21 cellular contexts compared by ENCODE assay signal in the genomic region with DNA sequence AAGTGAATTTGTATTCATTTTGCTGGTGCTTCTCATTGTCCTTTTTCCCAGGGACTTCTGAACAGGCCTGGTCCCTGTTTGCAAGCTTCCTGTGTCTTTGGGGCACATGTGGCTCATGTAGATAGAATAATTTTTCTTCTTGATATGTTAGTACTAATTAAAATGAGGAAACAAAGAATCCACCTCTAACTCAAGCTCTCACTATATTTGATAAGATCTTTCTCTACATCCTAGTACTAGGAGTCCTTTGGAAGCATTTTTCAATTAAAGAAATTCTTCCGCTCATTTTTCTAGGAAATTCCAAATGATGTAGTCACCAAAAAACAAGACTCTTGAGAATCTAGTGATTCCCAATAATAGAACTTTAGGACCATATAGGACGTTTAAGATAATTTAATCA.
DNase-seq lines count a peak whose midpoint lies in the region; ATAC-seq, FAIRE-seq and TF ChIP-seq lines count a peak whose summit lies in the region.
"Had no signal": no experiment of that assay in that cellular context is flagged by ENCODE, and none has a peak within 500 bp of the region (broad histone marks: within the 10 kb centered on the region; RNA-seq: fewer than 3 reads in every experiment).

No MANE protein-coding gene starts in this region.

- intact Hi-C loops in endothelial cell of umbilical vein (cut with micrococcal nuclease) = loop anchor here (1.0 kb wide), 1 partner anchor 46 kb away; no protein-coding TSS in a partner anchor
- intact Hi-C loops in vagina (cut with DNase I) = no loop called here

- H3K4me3 ChIP-seq in endothelial cell of umbilical vein (replicated peaks in 1 of 3; ENCODE audit: insufficient read depth in 1 of 3, low read depth in 1 of 3, low read length in 3 of 3) (no peak overlapping the region), vagina (no peak overlapping the region)
- H3K4me3 ChIP-seq: GM12878 had no signal

- H3K9ac ChIP-seq in endothelial cell of umbilical vein (replicated peaks; ENCODE audit: extremely low read depth, insufficient read depth, low read length) = no peak overlapping the region
- H3K9ac ChIP-seq: KMS-11 had no signal

- POLR2A ChIA-PET in endothelial cell of umbilical vein (lab: Charles Lee) = no interaction called here

- peak overlapping the region; percentile 12 for H3K4me2 ChIP-seq in endothelial cell of umbilical vein (ENCODE audit: insufficient read depth, low read length)
- H3K4me2 ChIP-seq: KMS-11 had no signal

- peak overlapping the region; percentile 27 for H2AFZ ChIP-seq in endothelial cell of umbilical vein (ENCODE audit: low read depth, low read length)

- H3K9me3 ChIP-seq in endothelial cell of umbilical vein (replicated peaks; ENCODE audit: control insufficient read depth, insufficient read depth, low read length) (no peaks in the 10 kb centered on the region), vagina (no peaks in the 10 kb centered on the region)
- H3K9me3 ChIP-seq: BE2C, Caco-2 had no signal

- H3K9me1 ChIP-seq in endothelial cell of umbilical vein (replicated peaks; ENCODE audit: control insufficient read depth, extremely low read depth, insufficient read depth, low read length) = no peaks in the 10 kb centered on the region

- H3K79me2 ChIP-seq in endothelial cell of umbilical vein (ENCODE audit: control insufficient read depth, insufficient read depth, low read length) = no peaks in the 10 kb centered on the region

- H3K4me1 ChIP-seq in endothelial cell of umbilical vein (ENCODE audit: control insufficient read depth, extremely low read depth, insufficient read depth, low read length) (peaks cover 14% of the 10 kb centered on the region), vagina (peaks cover 12% of the 10 kb centered on the region)
- H3K4me1 ChIP-seq: Caco-2 had no signal

- ATAC-seq in SK-N-SH treated with all-trans-retinoic acid at 6 μM for 48 hours (peak; percentile 74), left lobe of liver (no peak), GM18505 (IDR thresholded peaks at IDR 0.05; ENCODE audit: unreplicated experiment) (no peak)
- ATAC-seq: GM12878, HCT116 had no signal

- FAIRE-seq in endothelial cell of umbilical vein (lab: Jason Lieb, UNC) = no peak
- FAIRE-seq: A204.1, D721Med, GM19239 had no signal

- H3K27ac ChIP-seq in endothelial cell of umbilical vein (ENCODE audit: insufficient read depth, low read depth, low read length) (peak overlapping the region; percentile 20), vagina (peak overlapping the region; percentile 6)
- H3K27ac ChIP-seq: KMS-11 had no signal

- H3K27me3 ChIP-seq in endothelial cell of umbilical vein (ENCODE audit: control insufficient read depth in 2 of 2, insufficient read depth in 2 of 2, low read length in 2 of 2) (no peaks in the 10 kb centered on the region), vagina (no peaks in the 10 kb centered on the region)
- H3K27me3 ChIP-seq: BE2C had no signal

- no peaks in the 10 kb centered on the region for H4K20me1 ChIP-seq in endothelial cell of umbilical vein (replicated peaks; ENCODE audit: control insufficient read depth, extremely low read depth, insufficient read depth, low read length)

- H3K4me1 Mint-ChIP-seq in HFFc6 (ENCODE audit: low read depth) (peaks cover 34% of the 10 kb centered on the region), endothelial cell (ENCODE audit: unreplicated experiment) (no peaks in the 10 kb centered on the region)
- H3K4me1 Mint-ChIP-seq: CD4-positive, CD25-positive, alpha-beta regulatory T cell had no signal

- peak overlapping the region; percentile 69 for H3K27ac Mint-ChIP-seq in HFFc6
- no peak overlapping the region for H3K27ac Mint-ChIP-seq in endothelial cell (ENCODE audit: unreplicated experiment)
- H3K27ac Mint-ChIP-seq: CD4-positive, CD25-positive, alpha-beta regulatory T cell had no signal

- H3K27me3 Mint-ChIP-seq in HFFc6 (ENCODE audit: insufficient read depth) (peaks cover 3% of the 10 kb centered on the region; the same call in 1 of the 2 replicates), endothelial cell (ENCODE audit: unreplicated experiment) (peaks cover 2% of the 10 kb centered on the region)

- TF ChIP-seq POLR2A in endothelial cell of umbilical vein (IDR thresholded peaks at IDR 0.05; ENCODE audit: low read depth, low read length) (no peak), vagina (IDR thresholded peaks at IDR 0.05) (no peak), GM18505 (IDR thresholded peaks at IDR 0.05; ENCODE audit: borderline replicate concordance, extremely low read depth, insufficient read depth, insufficient read length) (no peak)

- H3K36me3 ChIP-seq in endothelial cell of umbilical vein (ENCODE audit: control insufficient read depth in 2 of 2, extremely low read depth in 1 of 2, insufficient read depth in 2 of 2, low read length in 2 of 2) = no peaks in the 10 kb centered on the region
- no peaks in the 10 kb centered on the region for H3K36me3 ChIP-seq in vagina
- H3K36me3 ChIP-seq: BE2C had no signal

- H3K4me3 Mint-ChIP-seq in HFFc6 (peak overlapping the region; percentile 11; the same call in 1 of the 2 replicates), endothelial cell (ENCODE audit: unreplicated experiment) (no peak overlapping the region)
- H3K4me3 Mint-ChIP-seq: CD4-positive, CD25-positive, alpha-beta regulatory T cell had no signal

- no peaks in the 10 kb centered on the region for H3K36me3 Mint-ChIP-seq in HFFc6 (ENCODE audit: low read depth)
- H3K36me3 Mint-ChIP-seq in endothelial cell (ENCODE audit: low read depth, unreplicated experiment) = no peaks in the 10 kb centered on the region
- H3K36me3 Mint-ChIP-seq: CD4-positive, CD25-positive, alpha-beta regulatory T cell had no signal

- dilution Hi-C loops in endothelial cell of umbilical vein (cut with MboI; ENCODE audit: extremely low pct_ligation_motif_present, low sequenced_read_pairs) = no loop called here

- CTCF ChIA-PET in endothelial cell of umbilical vein (lab: Charles Lee) = no interaction called here

- no TSS peak for BruUV-seq in endothelial cell of umbilical vein (replicated peaks; lab: Mats Ljungman, UMichigan)

- H3K9me3 Mint-ChIP-seq in HFFc6 = no peaks in the 10 kb centered on the region
- H3K9me3 Mint-ChIP-seq in endothelial cell (ENCODE audit: unreplicated experiment) = no peaks in the 10 kb centered on the region
- H3K9me3 Mint-ChIP-seq: CD4-positive, CD25-positive, alpha-beta regulatory T cell had no signal

- DNase-seq in HFFc6 = peak; percentile 62
- DNase-seq in endothelial cell of umbilical vein (ENCODE audit: low read depth, low spot score) = peak; percentile 9
- DNase-seq in vagina (ENCODE audit: extremely low spot score in 2 of 2) = no peak
- DNase-seq in left lobe of liver (ENCODE audit: low spot score) = no peak
- no peak for DNase-seq in endothelial cell (ENCODE audit: low spot score)
- DNase-seq in RKO (ENCODE audit: low spot score) = no peak
- DNase-seq: ACHN; BE2C; C1 segment of cervical spinal cord; Caco-2; CD4-positive, CD25-positive, alpha-beta regulatory T cell; GOT3; H7 had no signal

- no peak for TF ChIP-seq CTCF in HFFc6 (IDR thresholded peaks at IDR 0.05)
- no peak for TF ChIP-seq CTCF in endothelial cell of umbilical vein (IDR thresholded peaks at IDR 0.05; ENCODE audit: extremely low read depth in 1 of 2, insufficient read depth in 1 of 2, low read depth in 1 of 2, low read length in 2 of 2)
- no peak for TF ChIP-seq CTCF in vagina (IDR thresholded peaks at IDR 0.05)
- TF ChIP-seq CTCF in endothelial cell (IDR thresholded peaks at IDR 0.05; ENCODE audit: unreplicated experiment) = no peak

TF ChIP-seq in SK-N-SH treated with all-trans-retinoic acid at 6 μM for 48 hours, 23 proteins besides CTCF, POLR2A, EP300 and RAD21:
- TF ChIP-seq ISL1 (CRISPR knock-in tag; IDR thresholded peaks at IDR 0.05) = peak; percentile 53
- TF ChIP-seq, protein P1, sequence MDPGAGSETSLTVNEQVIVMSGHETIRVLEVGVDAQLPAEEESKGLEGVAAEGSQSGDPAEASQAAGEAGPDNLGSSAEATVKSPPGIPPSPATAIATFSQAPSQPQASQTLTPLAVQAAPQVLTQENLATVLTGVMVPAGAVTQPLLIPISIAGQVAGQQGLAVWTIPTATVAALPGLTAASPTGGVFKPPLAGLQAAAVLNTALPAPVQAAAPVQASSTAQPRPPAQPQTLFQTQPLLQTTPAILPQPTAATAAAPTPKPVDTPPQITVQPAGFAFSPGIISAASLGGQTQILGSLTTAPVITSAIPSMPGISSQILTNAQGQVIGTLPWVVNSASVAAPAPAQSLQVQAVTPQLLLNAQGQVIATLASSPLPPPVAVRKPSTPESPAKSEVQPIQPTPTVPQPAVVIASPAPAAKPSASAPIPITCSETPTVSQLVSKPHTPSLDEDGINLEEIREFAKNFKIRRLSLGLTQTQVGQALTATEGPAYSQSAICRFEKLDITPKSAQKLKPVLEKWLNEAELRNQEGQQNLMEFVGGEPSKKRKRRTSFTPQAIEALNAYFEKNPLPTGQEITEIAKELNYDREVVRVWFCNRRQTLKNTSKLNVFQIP (CRISPR knock-in tag; IDR thresholded peaks at IDR 0.05; ENCODE audit: borderline replicate concordance, low read depth) = no peak

TF ChIP-seq in endothelial cell of umbilical vein, 7 proteins besides CTCF, POLR2A, EP300 and RAD21:
- TF ChIP-seq MYC (IDR thresholded peaks at IDR 0.05; ENCODE audit: low read depth, low read length) (no peak), POLR2AphosphoS5 (IDR thresholded peaks at IDR 0.05; ENCODE audit: insufficient read depth, low read depth, low read length) (no peak), GATA2 (IDR thresholded peaks at IDR 0.05; ENCODE audit: insufficient read depth, insufficient read length, low read depth, low read length) (peak; percentile 32)

Comparison
In these comparisons a context has a peak if more than half of its experiments do, and no peak if none do; other contexts are left out.
1. DNase-seq: peak in HFFc6 (single experiment) and endothelial cell of umbilical vein (single experiment); none in vagina (0 of 2), left lobe of liver (single experiment), endothelial cell (single experiment) and RKO (single experiment).